30 cellular contexts compared by ENCODE assay signal in genomic region chr20:51612896-51613295, GRCh38.
"Had no signal": no experiment of that assay in that cellular context is flagged by ENCODE, and none has a peak within 500 bp of the region (broad histone marks: within the 10 kb centered on the region; RNA-seq: fewer than 3 reads in every experiment).

No MANE protein-coding gene starts in this region.

- H3K9me3 ChIP-seq: ovary, psoas muscle, spleen, suprapubic skin, testis, tibial artery, transverse colon, upper lobe of right lung had no signal

- H3K36me3 ChIP-seq: neural progenitor cell, ovary had no signal

- H3K9ac ChIP-seq: neural progenitor cell, parathyroid adenoma had no signal

- H3K9me3 Mint-ChIP-seq: naive B cell; naive thymus-derived CD8-positive, alpha-beta T cell; natural killer cell treated with Interleukin-12 subunit alpha and Interleukin-12 subunit beta and Interleukin-15 and Interleukin-18, amount 100 ng/mL, for 72 hours; nephron progenitor cell; neural progenitor cell; stimulated activated memory B cell treated with anti-CD40 and anti-IgM and Interleukin-4, amounts not matched to agents 10 μg/mL and 1 μg/mL and 100 μg/mL, for 72 hours; stimulated activated naive CD8-positive, alpha-beta T cell treated with anti-CD3 and anti-CD28 coated beads, Interleukin-15, amount 100 ng/mL, for 72 hours; type B pancreatic cell had no signal

- ATAC-seq: naive thymus-derived CD8-positive, alpha-beta T cell; natural killer cell treated with Interleukin-12 subunit alpha and Interleukin-12 subunit beta and Interleukin-15 and Interleukin-18, amount 100 ng/mL, for 72 hours; psoas muscle; right cardiac atrium; sciatic nerve; stimulated activated memory B cell treated with anti-CD40 and anti-IgM and Interleukin-4, amounts not matched to agents 10 μg/mL and 1 μg/mL and 100 μg/mL, for 72 hours; stimulated activated naive CD8-positive, alpha-beta T cell treated with anti-CD3 and anti-CD28 coated beads, Interleukin-15, amount 100 ng/mL, for 72 hours; stimulated activated naive CD8-positive, alpha-beta T cell treated with anti-CD3 and anti-CD28 coated beads, Interleukin-15, Interleukin-2, amounts not matched to agents 100 U/mL and 50 U/mL, for 24 hours; upper lobe of right lung had no signal

- H3K27me3 ChIP-seq: neural progenitor cell, ovary, suprapubic skin, testis, tibial artery, transverse colon, upper lobe of right lung had no signal

- H3K4me2 ChIP-seq: neural progenitor cell, smooth muscle cell had no signal

- DNase-seq: naive B cell; naive thymus-derived CD8-positive, alpha-beta T cell; nephron progenitor cell; occipital lobe; ovary; psoas muscle; right cardiac atrium; spleen; stimulated activated CD4-positive, alpha-beta T cell treated with anti-CD3 and anti-CD28 coated beads, Interleukin-12 subunit alpha, Interleukin-12 subunit beta, amount 100 ng/mL, for 4 hours; stimulated activated CD4-positive, alpha-beta T cell treated with anti-CD3 and anti-CD28 coated beads, Interleukin-1b, Interleukin-23, amount 100 ng/mL, for 48 hours; stimulated activated CD4-positive, alpha-beta T cell treated with anti-CD3 and anti-CD28 coated beads, Interleukin-4, amount 100 ng/mL, for 1 hour; stimulated activated CD4-positive, alpha-beta T cell treated with anti-CD3 and anti-CD28 coated beads, Interleukin-4, amount 100 ng/mL, for 4 hours; stimulated activated CD8-positive, alpha-beta memory T cell treated with anti-CD3 and anti-CD28 coated beads, Interleukin-4, amount 100 ng/mL, for 48 hours; stimulated activated naive CD4-positive, alpha-beta T cell; stimulated activated naive CD8-positive, alpha-beta T cell treated with anti-CD3 and anti-CD28 coated beads, Interleukin-15, amount 100 ng/mL, for 72 hours; stimulated activated naive CD8-positive, alpha-beta T cell treated with anti-CD3 and anti-CD28 coated beads, Interleukin-15, Interleukin-2, amounts not matched to agents 100 U/mL and 50 U/mL, for 24 hours; testis; tibial artery; transverse colon; upper lobe of right lung had no signal

- H3K27ac Mint-ChIP-seq: naive B cell; natural killer cell treated with Interleukin-12 subunit alpha and Interleukin-12 subunit beta and Interleukin-15 and Interleukin-18, amount 100 ng/mL, for 72 hours; nephron progenitor cell; neural progenitor cell; progenitor cell of endocrine pancreas; stimulated activated memory B cell treated with anti-CD40 and anti-IgM and Interleukin-4, amounts not matched to agents 10 μg/mL and 1 μg/mL and 100 μg/mL, for 72 hours; stimulated activated naive CD8-positive, alpha-beta T cell treated with anti-CD3 and anti-CD28 coated beads, Interleukin-15, amount 100 ng/mL, for 72 hours; type B pancreatic cell had no signal

- H3K36me3 Mint-ChIP-seq: naive B cell; naive thymus-derived CD8-positive, alpha-beta T cell; natural killer cell treated with Interleukin-12 subunit alpha and Interleukin-12 subunit beta and Interleukin-15 and Interleukin-18, amount 100 ng/mL, for 72 hours; stimulated activated memory B cell treated with anti-CD40 and anti-IgM and Interleukin-4, amounts not matched to agents 10 μg/mL and 1 μg/mL and 100 μg/mL, for 72 hours had no signal

- H3K4me3 Mint-ChIP-seq: naive B cell; naive thymus-derived CD8-positive, alpha-beta T cell; natural killer cell treated with Interleukin-12 subunit alpha and Interleukin-12 subunit beta and Interleukin-15 and Interleukin-18, amount 100 ng/mL, for 72 hours; nephron progenitor cell; neural progenitor cell; stimulated activated memory B cell treated with anti-CD40 and anti-IgM and Interleukin-4, amounts not matched to agents 10 μg/mL and 1 μg/mL and 100 μg/mL, for 72 hours; stimulated activated naive CD8-positive, alpha-beta T cell treated with anti-CD3 and anti-CD28 coated beads, Interleukin-15, amount 100 ng/mL, for 72 hours; type B pancreatic cell had no signal

- H3K4me1 ChIP-seq: neural progenitor cell, parathyroid adenoma, psoas muscle, suprapubic skin, testis, tibial artery, transverse colon, upper lobe of right lung had no signal

- H3K4me1 Mint-ChIP-seq: naive thymus-derived CD8-positive, alpha-beta T cell; neural progenitor cell had no signal

- H2AFZ ChIP-seq: neural progenitor cell, parathyroid adenoma had no signal

- H3K79me2 ChIP-seq: parathyroid adenoma had no signal

- H3K27ac ChIP-seq: neural progenitor cell, ovary, parathyroid adenoma, psoas muscle, skin epidermis, spleen, suprapubic skin, testis, tibial artery, transverse colon, upper lobe of right lung had no signal

- H3K27me3 Mint-ChIP-seq: natural killer cell treated with Interleukin-12 subunit alpha and Interleukin-12 subunit beta and Interleukin-15 and Interleukin-18, amount 100 ng/mL, for 72 hours; progenitor cell of endocrine pancreas; type B pancreatic cell had no signal

- H3K4me3 ChIP-seq: neural progenitor cell, ovary, psoas muscle, skin epidermis, smooth muscle cell, spleen, suprapubic skin, testis, tibial artery, transverse colon, upper lobe of right lung had no signal
